Comparison of ENCODE assay signal across 10 cellular contexts in genomic region chr3:72338082-72338941, GRCh38.
DNase-seq lines count a peak whose midpoint lies in the region; ATAC-seq and TF ChIP-seq lines count a peak whose summit lies in the region.
"Had no signal": no experiment of that assay in that cellular context is flagged by ENCODE, and none has a peak within 500 bp of the region (broad histone marks: within the 10 kb centered on the region; RNA-seq: fewer than 3 reads in every experiment).

No MANE protein-coding gene starts in this region.

- no peak for TF ChIP-seq POLR2A in vagina (IDR thresholded peaks at IDR 0.05)

- H3K9me3 ChIP-seq in psoas muscle (no peaks in the 10 kb centered on the region), vagina (no peaks in the 10 kb centered on the region)
- H3K9me3 ChIP-seq: left ventricle myocardium inferior had no signal

- 81 to 87% (median 82%) methylated on average over 8 of the region's 8 CpGs for WGBS in psoas muscle, 3 donors

- H3K27ac ChIP-seq in psoas muscle (peak overlapping the region; percentile 63), vagina (peak overlapping the region; percentile 70)
- H3K27ac ChIP-seq: left ventricle myocardium inferior had no signal

- no peak for TF ChIP-seq CTCF in psoas muscle (IDR thresholded peaks at IDR 0.05)
- TF ChIP-seq CTCF in vagina (IDR thresholded peaks at IDR 0.05), result no peak

- no peaks in the 10 kb centered on the region for H3K36me3 ChIP-seq in psoas muscle (ENCODE audit: insufficient read depth in 1 of 2, low read depth in 1 of 2)
- no peaks in the 10 kb centered on the region for H3K36me3 ChIP-seq in vagina
- H3K36me3 ChIP-seq: left ventricle myocardium inferior had no signal

- H3K4me3 ChIP-seq in psoas muscle (no peak overlapping the region), vagina (no peak overlapping the region)
- H3K4me3 ChIP-seq: left ventricle myocardium inferior had no signal

- H3K4me1 ChIP-seq in psoas muscle (peaks cover 8% of the 10 kb centered on the region), vagina (peaks cover 54% of the 10 kb centered on the region)

- intact Hi-C loops in psoas muscle (cut with DNase I), result no loop called here
- intact Hi-C loops in vagina (cut with DNase I), result no loop called here
- intact Hi-C loops in Right ventricle myocardium inferior (cut with DNase I), result no loop called here

- peak; percentile 72 for DNase-seq in stimulated activated naive CD4-positive, alpha-beta T cell treated with Interleukin-2 at 50 U/mL for 16 hours (lab: John Stamatoyannopoulos, UW)
- no peak for DNase-seq in stimulated activated naive CD4-positive, alpha-beta T cell (lab: John Stamatoyannopoulos, UW)
- peak; percentile 17 for DNase-seq in activated T-helper 9 cell treated with anti-CD3 and anti-CD28 coated beads, Interleukin-2, amount 50 U/mL, for 16 hours (ENCODE audit: low read depth)
- DNase-seq in psoas muscle (no peak), vagina (ENCODE audit: extremely low spot score in 2 of 2) (no peak), NCI-H2029 treated with DMSO at 0.1 percent for 48 hours (lab: John Stamatoyannopoulos, UW) (no peak), AG20443 (ENCODE audit: low spot score) (no peak), Right ventricle myocardium inferior (ENCODE audit: missing footprints) (no peak)
- DNase-seq: Kasumi-1, left ventricle myocardium inferior had no signal

- ATAC-seq in psoas muscle (no peak), Right ventricle myocardium inferior (no peak)

- H3K27me3 ChIP-seq in psoas muscle (ENCODE audit: insufficient read depth in 3 of 3, low read length in 2 of 3) (peaks cover 0 to 4% (median 3%) of the 10 kb centered on the region in 3 donors), vagina (no peaks in the 10 kb centered on the region)

Comparison
In these comparisons a context has a peak if more than half of its experiments do, and no peak if none do; other contexts are left out.
1. DNase-seq: peak in stimulated activated naive CD4-positive, alpha-beta T cell treated with Interleukin-2 at 50 U/mL for 16 hours (single experiment) and activated T-helper 9 cell treated with anti-CD3 and anti-CD28 coated beads, Interleukin-2, amount 50 U/mL, for 16 hours (single experiment); none in stimulated activated naive CD4-positive, alpha-beta T cell (0 of 6), psoas muscle (0 of 2), vagina (0 of 2), NCI-H2029 treated with DMSO at 0.1 percent for 48 hours (single experiment), AG20443 (single experiment) and Right ventricle myocardium inferior (single experiment).